Comparison of ENCODE assay signal across 12 cellular contexts in genomic region chr11:12291767-12292166, GRCh38.
"Had no signal": no experiment of that assay in that cellular context is flagged by ENCODE, and none has a peak within 500 bp of the region (broad histone marks: within the 10 kb centered on the region; RNA-seq: fewer than 3 reads in every experiment).

No MANE protein-coding gene starts in this region.

- H3K9me3 Mint-ChIP-seq: mesothelial cell of epicardium had no signal

- H3K4me3 Mint-ChIP-seq: activated CD4-positive, alpha-beta T cell treated with anti-CD3 and anti-CD28 coated beads for 36 hours; mesothelial cell of epicardium had no signal

- H3K27ac Mint-ChIP-seq: activated CD4-positive, alpha-beta T cell treated with anti-CD3 and anti-CD28 coated beads for 36 hours; mesothelial cell of epicardium had no signal

- H3K36me3 Mint-ChIP-seq: mesothelial cell of epicardium had no signal

- DNase-seq: activated CD4-positive, alpha-beta T cell treated with anti-CD3 and anti-CD28 coated beads for 36 hours; activated T-cell treated with anti-CD3 and anti-CD28 coated beads for 4 hours; aorta; dorsolateral prefrontal cortex; hypothalamus; stimulated activated CD4-positive, alpha-beta T cell treated with anti-CD3 and anti-CD28 coated beads, Interleukin-4, amount 100 ng/mL, for 4 hours; substantia nigra; T-helper 9 cell; transverse colon; WERI-Rb-1 had no signal

- H3K27me3 Mint-ChIP-seq: activated CD4-positive, alpha-beta T cell treated with anti-CD3 and anti-CD28 coated beads for 36 hours had no signal

- ATAC-seq: activated CD4-positive, alpha-beta T cell treated with anti-CD3 and anti-CD28 coated beads for 36 hours; esophagus mucosa had no signal
